In genomic region chrX:118347131-118347530, GRCh38 we compare ENCODE assay signal across 8 cellular contexts. TPM values are rescaled to one million over a fixed set of nuclear protein-coding genes. Genes with fewer than 3 reads are reported as not detected.
DNase-seq lines count a peak whose midpoint lies in the region; ATAC-seq and TF ChIP-seq lines count a peak whose summit lies in the region.

No MANE protein-coding gene starts in this region.

- CTCF ChIA-PET in OCI-LY7 (lab: Charles Lee; ENCODE audit: unreplicated experiment), result no interaction called here

- H3K9me2 ChIP-seq in OCI-LY7 (ENCODE audit: insufficient read depth, low read length), result no peaks in the 10 kb centered on the region

- H3K4me2 ChIP-seq in OCI-LY7 (ENCODE audit: low read length), result peak overlapping the region; percentile 97

- H3K36me3 ChIP-seq in OCI-LY7 (ENCODE audit: insufficient read depth, low read length) (no peaks in the 10 kb centered on the region), colonic mucosa (no peaks in the 10 kb centered on the region), mucosa of stomach (ENCODE audit: control insufficient read depth, insufficient read depth, low read length) (no peaks in the 10 kb centered on the region)

- TF ChIP-seq CTCF in OCI-LY7 (conservative IDR thresholded peaks at IDR 0.05; ENCODE audit: low read length) (no peak), colonic mucosa (IDR thresholded peaks at IDR 0.05) (no peak)

- POLR2A ChIA-PET in OCI-LY7 (lab: Charles Lee), result interaction anchor here (0.9 kb wide), 1 partner anchor 9 kb away, joined by 4 read pairs; no protein-coding TSS in a partner anchor

- H3K27me3 ChIP-seq in colonic mucosa, result no peaks in the 10 kb centered on the region
- H3K27me3 ChIP-seq in mucosa of stomach (ENCODE audit: control insufficient read depth, insufficient read depth, low read length), result no peaks in the 10 kb centered on the region

- peaks cover 9% of the 10 kb centered on the region; the same call in 1 of the 2 replicates for H4K20me1 ChIP-seq in OCI-LY7 (ENCODE audit: insufficient read depth, low read length)

- H3K4me3 ChIP-seq in OCI-LY7 (ENCODE audit: low read depth, low read length, poor library complexity, severe bottlenecking) (peak overlapping the region; percentile 93), colonic mucosa (peak overlapping the region; percentile 40), mucosa of stomach (ENCODE audit: low read length) (peak overlapping the region; percentile 56)

- BruUV-seq in OCI-LY7 (replicated peaks; lab: Mats Ljungman, UMichigan), result TSS peak; percentile 53

- H3K9me3 ChIP-seq in OCI-LY7 (ENCODE audit: low read length), result no peaks in the 10 kb centered on the region
- no peaks in the 10 kb centered on the region for H3K9me3 ChIP-seq in colonic mucosa
- no peaks in the 10 kb centered on the region for H3K9me3 ChIP-seq in mucosa of stomach (ENCODE audit: control insufficient read depth, low read length)

- peak; percentile 25 for DNase-seq in NCI-H2227 treated with DMSO at 0.1 percent for 48 hours (lab: John Stamatoyannopoulos, UW)
- no peak for DNase-seq in NCI-H2227 (lab: John Stamatoyannopoulos, UW; ENCODE audit: unreplicated experiment)
- no peak for DNase-seq in OCI-LY7 (ENCODE audit: low spot score)
- DNase-seq in colonic mucosa, result no peak
- no peak for DNase-seq in effector CD8-positive, alpha-beta T cell (lab: John Stamatoyannopoulos, UW)
- DNase-seq in cerebellar nuclear complex (lab: John Stamatoyannopoulos, UW), result no peak

- intact Hi-C loops in OCI-LY7 (cut with micrococcal nuclease; ENCODE audit: unreplicated experiment), result loop anchor here (2.0 to 10.0 kb wide), 3 partner anchors 135 to 258 kb away; partner anchors contain the start of gene DOCK11
- intact Hi-C loops in colonic mucosa (cut with DNase I), result no loop called here

- peak overlapping the region; percentile 79 for H3K27ac ChIP-seq in OCI-LY7 (ENCODE audit: low read depth, low read length, poor library complexity, severe bottlenecking)
- peak overlapping the region; percentile 95 for H3K27ac ChIP-seq in colonic mucosa

- peaks cover 47% of the 10 kb centered on the region for H3K79me2 ChIP-seq in OCI-LY7 (ENCODE audit: insufficient read depth, low read depth, low read length)

- peaks cover 31% of the 10 kb centered on the region for H3K4me1 ChIP-seq in OCI-LY7 (ENCODE audit: insufficient read depth, low read length, poor library complexity, severe bottlenecking)
- H3K4me1 ChIP-seq in colonic mucosa, result no peaks in the 10 kb centered on the region
- no peaks in the 10 kb centered on the region for H3K4me1 ChIP-seq in mucosa of stomach (ENCODE audit: control insufficient read depth, insufficient read depth, low read length)

- peak overlapping the region; percentile 93; the same call in 1 of the 2 replicates for H2AFZ ChIP-seq in OCI-LY7 (ENCODE audit: low read length)

- H3K9ac ChIP-seq in colonic mucosa (ENCODE audit: low read depth in 2 of 2, low read length in 2 of 2) (peak overlapping the region in 1 of 2 donors; percentile 79), mucosa of stomach (ENCODE audit: low read length) (peak overlapping the region; percentile 89)

- ATAC-seq in HG03045 (IDR thresholded peaks at IDR 0.05; ENCODE audit: unreplicated experiment), result no peak

RNA-seq across cellular contexts. Expression of gene WDR44, which starts 1.2 kb away (rescaled TPM):
- total RNA-seq in OCI-LY7 (2014; rRNA removed; shearing (Covaris generic)), result 9.3 and 9.4 TPM in 2 replicates
- 9.9 and 11.2 TPM in 2 replicates for total RNA-seq in OCI-LY7 (2022)
- 10 to 100 TPM in 1 of 2 donors, 1 to 10 TPM in 1; 8.0 to 13.4 TPM for total RNA-seq in colonic mucosa

Comparison
In these comparisons a context has a peak if more than half of its experiments do, and no peak if none do; other contexts are left out.
1. H3K4me3 ChIP-seq: peak in every context shown above with its lines; median percentile 93 in OCI-LY7; 56 in mucosa of stomach; 40 in colonic mucosa.